Comparison of ENCODE assay signal across 1 cellular context in genomic region chr5:2669259-2669658, GRCh38.
TF ChIP-seq lines count a peak whose summit lies in the region.

No MANE protein-coding gene starts in this region.

TF ChIP-seq in HepG2, 621 proteins besides CTCF, POLR2A, EP300 and RAD21 (continued from another document):
- no peak for TF ChIP-seq ZNF644 (CRISPR knock-in tag; IDR thresholded peaks at IDR 0.05; ENCODE audit: low read depth)
- TF ChIP-seq MNT (IDR thresholded peaks at IDR 0.05), result peak; percentile 60; the same call in 1 of the 2 replicates
- TF ChIP-seq FOXP1 (IDR thresholded peaks at IDR 0.05), result peak; percentile 28; the same call in 1 of the 2 replicates
- no peak for TF ChIP-seq FOXP1 (CRISPR knock-in tag; IDR thresholded peaks at IDR 0.05)
- TF ChIP-seq ZNF580 (CRISPR knock-in tag; IDR thresholded peaks at IDR 0.05; ENCODE audit: borderline replicate concordance, low read depth), result no peak
- no peak for TF ChIP-seq ZNF451 (CRISPR knock-in tag; IDR thresholded peaks at IDR 0.05)
- TF ChIP-seq GPN1 (CRISPR knock-in tag; IDR thresholded peaks at IDR 0.05; ENCODE audit: borderline replicate concordance), result no peak
- TF ChIP-seq CENPBD1 (CRISPR knock-in tag; IDR thresholded peaks at IDR 0.05; ENCODE audit: borderline replicate concordance, low read depth), result no peak
- no peak for TF ChIP-seq FOXA3 (CRISPR knock-in tag; IDR thresholded peaks at IDR 0.05)
- TF ChIP-seq RCOR2 (CRISPR knock-in tag; IDR thresholded peaks at IDR 0.05), result no peak
- no peak for TF ChIP-seq ARID3A (IDR thresholded peaks at IDR 0.05; ENCODE audit: low read depth, low read length)
- TF ChIP-seq ZFP91 (CRISPR knock-in tag; IDR thresholded peaks at IDR 0.05; ENCODE audit: borderline replicate concordance), result no peak
- TF ChIP-seq ZNF792 (CRISPR knock-in tag; IDR thresholded peaks at IDR 0.05), result no peak
- TF ChIP-seq TMF1 (CRISPR knock-in tag; IDR thresholded peaks at IDR 0.05; ENCODE audit: low read depth), result no peak
- TF ChIP-seq ZNF646 (CRISPR knock-in tag; IDR thresholded peaks at IDR 0.05), result 0 out of 2 replicates have a peak, but pooled peaks have one; percentile 22
- TF ChIP-seq HNF4G (IDR thresholded peaks at IDR 0.05; ENCODE audit: borderline replicate concordance, low read depth, low read length), result no peak
- no peak for TF ChIP-seq HNF4G (CRISPR knock-in tag; IDR thresholded peaks at IDR 0.05; ENCODE audit: borderline replicate concordance, low read depth)
- TF ChIP-seq FOXK2 (IDR thresholded peaks at IDR 0.05), result 0 out of 2 replicates have a peak, but pooled peaks have one; percentile 5
- no peak for TF ChIP-seq BORCS8-MEF2B (CRISPR knock-in tag; IDR thresholded peaks at IDR 0.05)
- TF ChIP-seq SOX6 (IDR thresholded peaks at IDR 0.05), result peak; percentile 53; the same call in 1 of the 2 replicates
- no peak for TF ChIP-seq SOX6 (CRISPR knock-in tag; IDR thresholded peaks at IDR 0.05)
- TF ChIP-seq ZNF547 (CRISPR knock-in tag; IDR thresholded peaks at IDR 0.05), result no peak
